Comparison of ENCODE assay signal across 1 cellular context in the genomic region with DNA sequence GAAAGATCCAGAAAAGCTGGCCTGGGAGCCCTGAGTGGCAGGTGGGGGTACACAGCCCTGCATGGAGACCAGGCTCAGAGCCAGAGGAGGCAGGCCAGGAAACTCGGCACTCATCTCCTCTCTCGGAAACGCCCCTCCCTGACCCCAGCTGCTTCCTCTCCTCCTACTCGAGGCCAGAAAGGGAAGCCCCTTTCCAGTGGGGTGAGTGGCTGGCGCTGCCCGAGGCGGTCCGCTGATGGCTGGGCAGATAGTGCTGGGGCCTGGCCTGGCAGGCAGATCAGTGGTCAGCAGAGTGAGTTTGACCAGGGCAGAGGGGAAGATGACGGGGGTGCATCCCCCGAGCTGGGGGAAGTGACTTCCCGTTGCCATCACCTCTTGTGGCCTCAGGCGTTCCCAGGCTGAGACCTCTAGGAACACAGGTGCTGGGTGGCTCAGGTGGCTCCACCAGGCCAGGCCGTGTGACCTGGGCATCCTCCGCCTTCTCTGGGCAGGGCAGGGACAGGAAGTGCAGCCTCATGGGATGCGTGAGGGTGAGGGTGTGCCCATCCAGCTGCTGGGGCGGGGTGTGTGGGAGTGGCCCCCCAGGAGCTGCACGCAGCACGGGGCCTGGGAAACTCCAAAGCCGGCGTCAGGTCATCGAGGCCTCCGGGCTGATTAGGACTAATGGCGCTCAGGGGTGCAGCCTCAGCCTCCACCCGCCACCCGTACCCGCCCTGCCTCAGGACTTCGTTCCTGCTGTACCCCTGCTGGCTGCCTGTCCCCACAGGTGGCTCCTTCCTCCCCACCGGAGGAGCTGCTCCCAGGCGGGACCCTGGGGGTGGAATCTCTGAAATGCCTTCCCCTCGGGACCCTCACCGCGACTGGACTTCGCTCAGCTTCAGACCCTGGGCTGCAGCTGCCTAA.
TF ChIP-seq lines count a peak whose summit lies in the region.

No MANE protein-coding gene starts in this region.

TF ChIP-seq in IMR-90, 13 proteins besides CTCF, POLR2A, EP300 and RAD21:
- TF ChIP-seq RFX5 (IDR thresholded peaks at IDR 0.05; ENCODE audit: low read depth, low read length) = no peak
- TF ChIP-seq, protein P1, sequence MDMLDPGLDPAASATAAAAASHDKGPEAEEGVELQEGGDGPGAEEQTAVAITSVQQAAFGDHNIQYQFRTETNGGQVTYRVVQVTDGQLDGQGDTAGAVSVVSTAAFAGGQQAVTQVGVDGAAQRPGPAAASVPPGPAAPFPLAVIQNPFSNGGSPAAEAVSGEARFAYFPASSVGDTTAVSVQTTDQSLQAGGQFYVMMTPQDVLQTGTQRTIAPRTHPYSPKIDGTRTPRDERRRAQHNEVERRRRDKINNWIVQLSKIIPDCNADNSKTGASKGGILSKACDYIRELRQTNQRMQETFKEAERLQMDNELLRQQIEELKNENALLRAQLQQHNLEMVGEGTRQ (IDR thresholded peaks at IDR 0.05; ENCODE audit: low read depth, low read length) = no peak
- TF ChIP-seq SMC3 (IDR thresholded peaks at IDR 0.05; ENCODE audit: low read depth, low read length) = no peak
- TF ChIP-seq MAZ (IDR thresholded peaks at IDR 0.05; ENCODE audit: borderline replicate concordance, low read depth, low read length) = no peak
- no peak for TF ChIP-seq MAFK (IDR thresholded peaks at IDR 0.05; ENCODE audit: low read depth, low read length)
